ENCODE assay signal across 8 cellular contexts in the genomic region with DNA sequence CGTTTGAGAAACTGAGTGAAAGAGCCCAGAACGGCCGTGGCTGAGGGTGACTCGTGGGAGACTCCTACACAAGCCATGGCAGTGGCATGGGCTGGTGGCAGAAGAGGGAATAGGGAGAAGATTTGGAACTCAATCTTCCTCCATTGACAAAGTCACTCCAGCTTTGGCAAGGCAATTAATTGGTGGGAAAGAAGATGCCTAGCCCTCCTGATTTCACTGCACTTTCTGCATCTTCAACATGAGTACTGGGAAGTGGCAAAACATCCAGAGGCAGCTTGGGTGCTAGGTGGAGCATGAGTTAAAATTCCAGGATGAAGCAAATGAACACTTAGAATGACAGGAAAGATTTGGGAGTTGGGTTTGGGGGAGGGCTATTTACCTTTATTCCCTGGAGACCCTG. TPM values are rescaled to one million over a fixed set of nuclear protein-coding genes. Genes with fewer than 3 reads are reported as not detected.
DNase-seq lines count a peak whose midpoint lies in the region; ATAC-seq lines count a peak whose summit lies in the region.

No MANE protein-coding gene starts in this region.

- peak overlapping the region; percentile 87 for H3K27ac Mint-ChIP-seq in T-helper 2 cell treated with Interferon-gamma antibody and Interleukin-4, amounts not matched to agents 5 μg/mL and 100 μg/mL, for 36 hours
- H3K27ac Mint-ChIP-seq in activated CD4-positive, alpha-beta memory T cell treated with anti-CD3 and anti-CD28 coated beads for 36 hours, result peak overlapping the region; percentile 84
- peak overlapping the region; percentile 86 to 90 for H3K27ac Mint-ChIP-seq in stimulated activated naive CD8-positive, alpha-beta T cell treated with anti-CD3 and anti-CD28 coated beads, Interleukin-15, amount 100 ng/mL, for 72 hours

- H3K27me3 ChIP-seq in layer of hippocampus (ENCODE audit: control insufficient read depth, insufficient read depth, low read length), result no peaks in the 10 kb centered on the region

- H3K36me3 Mint-ChIP-seq in T-helper 2 cell treated with Interferon-gamma antibody and Interleukin-4, amounts not matched to agents 5 μg/mL and 100 μg/mL, for 36 hours (ENCODE audit: low read depth), result peaks cover 17% of the 10 kb centered on the region
- peaks cover 17% of the 10 kb centered on the region for H3K36me3 Mint-ChIP-seq in activated CD4-positive, alpha-beta memory T cell treated with anti-CD3 and anti-CD28 coated beads for 36 hours

- CTCF ChIA-PET in activated CD4-positive, alpha-beta memory T cell treated with anti-CD3 and anti-CD28 coated beads for 36 hours (lab: Charles Lee), result interaction anchor here (1.1 to 1.2 kb wide), 2 partner anchors 84 to 88 kb away, joined by 3 to 5 read pairs; no protein-coding TSS in a partner anchor

- DNase-seq in T-helper 2 cell treated with Interferon-gamma antibody and Interleukin-4, amounts not matched to agents 5 μg/mL and 100 μg/mL, for 36 hours (ENCODE audit: low spot score), result no peak
- DNase-seq in T-helper 2 cell (no peak), NCI-H2227 treated with DMSO at 0.1 percent for 48 hours (lab: John Stamatoyannopoulos, UW) (no peak), NCI-H1105 treated with DMSO at 0.1 percent for 48 hours (lab: John Stamatoyannopoulos, UW) (no peak), cerebellum (ENCODE audit: low spot score) (no peak)
- DNase-seq in activated CD4-positive, alpha-beta memory T cell treated with anti-CD3 and anti-CD28 coated beads for 36 hours, result no peak
- no peak for DNase-seq in stimulated activated naive CD8-positive, alpha-beta T cell treated with anti-CD3 and anti-CD28 coated beads, Interleukin-15, amount 100 ng/mL, for 72 hours

- POLR2A ChIA-PET in activated CD4-positive, alpha-beta memory T cell treated with anti-CD3 and anti-CD28 coated beads for 36 hours (lab: Charles Lee), result interaction anchor here (1.4 kb wide), 1 partner anchor 72 kb away, joined by 4 read pairs; no protein-coding TSS in a partner anchor

- no peaks in the 10 kb centered on the region for H3K9me3 Mint-ChIP-seq in T-helper 2 cell treated with Interferon-gamma antibody and Interleukin-4, amounts not matched to agents 5 μg/mL and 100 μg/mL, for 36 hours
- no peaks in the 10 kb centered on the region for H3K9me3 Mint-ChIP-seq in activated CD4-positive, alpha-beta memory T cell treated with anti-CD3 and anti-CD28 coated beads for 36 hours
- H3K9me3 Mint-ChIP-seq in stimulated activated naive CD8-positive, alpha-beta T cell treated with anti-CD3 and anti-CD28 coated beads, Interleukin-15, amount 100 ng/mL, for 72 hours, result no peaks in the 10 kb centered on the region

- intact Hi-C loops in activated CD4-positive, alpha-beta memory T cell treated with anti-CD3 and anti-CD28 coated beads for 36 hours (cut with micrococcal nuclease), result loop anchor here (5.0 kb wide), 1 partner anchor 927 kb away; a partner anchor contains a TSS

- H3K27me3 Mint-ChIP-seq in T-helper 2 cell treated with Interferon-gamma antibody and Interleukin-4, amounts not matched to agents 5 μg/mL and 100 μg/mL, for 36 hours (ENCODE audit: low read depth), result no peaks in the 10 kb centered on the region
- no peaks in the 10 kb centered on the region for H3K27me3 Mint-ChIP-seq in activated CD4-positive, alpha-beta memory T cell treated with anti-CD3 and anti-CD28 coated beads for 36 hours
- H3K27me3 Mint-ChIP-seq in stimulated activated naive CD8-positive, alpha-beta T cell treated with anti-CD3 and anti-CD28 coated beads, Interleukin-15, amount 100 ng/mL, for 72 hours, result no peaks in the 10 kb centered on the region

- H3K4me3 Mint-ChIP-seq in T-helper 2 cell treated with Interferon-gamma antibody and Interleukin-4, amounts not matched to agents 5 μg/mL and 100 μg/mL, for 36 hours, result peak overlapping the region; percentile 96
- H3K4me3 Mint-ChIP-seq in activated CD4-positive, alpha-beta memory T cell treated with anti-CD3 and anti-CD28 coated beads for 36 hours, result peak overlapping the region; percentile 87
- H3K4me3 Mint-ChIP-seq in stimulated activated naive CD8-positive, alpha-beta T cell treated with anti-CD3 and anti-CD28 coated beads, Interleukin-15, amount 100 ng/mL, for 72 hours, result peak overlapping the region; percentile 85 to 88

- ATAC-seq in stimulated activated naive CD8-positive, alpha-beta T cell treated with anti-CD3 and anti-CD28 coated beads, Interleukin-15, amount 100 ng/mL, for 72 hours, result no peak

- peaks cover 51% of the 10 kb centered on the region for H3K4me1 Mint-ChIP-seq in T-helper 2 cell treated with Interferon-gamma antibody and Interleukin-4, amounts not matched to agents 5 μg/mL and 100 μg/mL, for 36 hours (ENCODE audit: low read depth)
- peaks cover 40% of the 10 kb centered on the region for H3K4me1 Mint-ChIP-seq in activated CD4-positive, alpha-beta memory T cell treated with anti-CD3 and anti-CD28 coated beads for 36 hours (ENCODE audit: low read depth)
- peaks cover 55% of the 10 kb centered on the region for H3K4me1 Mint-ChIP-seq in stimulated activated naive CD8-positive, alpha-beta T cell treated with anti-CD3 and anti-CD28 coated beads, Interleukin-15, amount 100 ng/mL, for 72 hours

- peak overlapping the region; percentile 74 for H3K27ac ChIP-seq in layer of hippocampus (ENCODE audit: low read depth, low read length)

RNA-seq across cellular contexts. Expression of a gene that starts 1.4 kb away (rescaled TPM):
- total RNA-seq in activated CD4-positive, alpha-beta memory T cell treated with anti-CD3 and anti-CD28 coated beads for 36 hours, result 10 to 100 TPM; 36.8 to 37.0 TPM
- 12.1 TPM for total RNA-seq in cerebellum
